ENCODE assay signal across 19 cellular contexts in the genomic region with DNA sequence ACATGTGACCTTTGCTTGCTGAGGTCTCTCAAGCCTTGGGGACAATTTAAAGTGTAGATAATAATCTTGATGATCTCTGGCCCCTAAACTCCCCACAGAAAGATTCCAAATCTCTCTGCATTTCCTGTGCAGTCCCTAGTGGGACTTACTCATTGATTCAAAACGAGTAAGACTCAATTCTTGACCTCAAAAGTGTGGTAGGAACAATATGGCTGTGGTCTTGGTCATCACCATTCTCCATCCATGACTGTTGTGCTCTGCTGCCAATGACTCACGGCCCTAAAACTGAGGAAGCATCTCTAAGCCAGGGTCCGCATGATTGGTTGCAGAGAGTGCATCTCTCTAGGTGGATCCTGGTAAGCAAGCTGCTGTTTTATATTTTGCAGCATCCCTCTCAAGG.
DNase-seq lines count a peak whose midpoint lies in the region; ATAC-seq and TF ChIP-seq lines count a peak whose summit lies in the region.
"Had no signal": no experiment of that assay in that cellular context is flagged by ENCODE, and none has a peak within 500 bp of the region (broad histone marks: within the 10 kb centered on the region; RNA-seq: fewer than 3 reads in every experiment).

No MANE protein-coding gene starts in this region.

- no peaks in the 10 kb centered on the region for H3K36me3 ChIP-seq in GM23248 (ENCODE audit: low read depth)
- no peaks in the 10 kb centered on the region for H3K36me3 ChIP-seq in WERI-Rb-1
- H3K36me3 ChIP-seq: colonic mucosa had no signal

- TF ChIP-seq CTCF in AG10803 (conservative IDR thresholded peaks at IDR 0.05; ENCODE audit: low read length): no peak
- TF ChIP-seq CTCF in WERI-Rb-1 (IDR thresholded peaks at IDR 0.05; ENCODE audit: low read depth, low read length): no peak

- H3K4me2 ChIP-seq in GM23248 (ENCODE audit: unreplicated experiment): peak overlapping the region; percentile 66

- ATAC-seq in GM21717 (IDR thresholded peaks at IDR 0.05; ENCODE audit: unreplicated experiment): no peak
- no peak for ATAC-seq in GM18867 (IDR thresholded peaks at IDR 0.05; ENCODE audit: unreplicated experiment)

- 2 to 3% methylated on average over 3 of the region's 3 CpGs for WGBS in GM23248 (ENCODE audit: low coverage in 1 of 2, low lambda C conversion rate in 2 of 2, missing lambda C conversion rate in 2 of 2), 2 experiments

- peak overlapping the region; percentile 80 for H3K27ac ChIP-seq in GM23248
- no peak overlapping the region for H3K27ac ChIP-seq in WERI-Rb-1
- H3K27ac ChIP-seq: colonic mucosa, RWPE1 had no signal

- DNase-seq in AG10803 (ENCODE audit: low read depth): peak; percentile 89
- DNase-seq in GM23248: peak; percentile 96
- peak; percentile 81 for DNase-seq in T1000 (lab: John Stamatoyannopoulos, UW)
- peak; percentile 57 for DNase-seq in islet precursor cell
- DNase-seq in NCI-H2196 (lab: John Stamatoyannopoulos, UW; ENCODE audit: unreplicated experiment): no peak
- DNase-seq in WERI-Rb-1: no peak
- DNase-seq: activated CD4-positive, alpha-beta T cell treated with anti-CD3 and anti-CD28 coated beads for 48 hours; colonic mucosa; DMS79; mesendoderm; NCI-H2029 treated with DMSO at 0.1 percent for 48 hours; NCI-H748 treated with DMSO at 0.1 percent for 48 hours; occipital lobe; small intestine; stimulated activated naive CD4-positive, alpha-beta T cell; T-helper 1 cell had no signal

- in situ Hi-C loops in GM23248 (cut with MboI): no loop called here

- peak overlapping the region; percentile 19 for H3K9ac ChIP-seq in GM23248

- H3K4me1 ChIP-seq in GM23248 (ENCODE audit: insufficient read depth): peaks cover 32% of the 10 kb centered on the region
- H3K4me1 ChIP-seq: colonic mucosa had no signal

- H3K9me3 ChIP-seq in GM23248 (ENCODE audit: low read depth) (no peaks in the 10 kb centered on the region), WERI-Rb-1 (ENCODE audit: severe bottlenecking) (no peaks in the 10 kb centered on the region)
- H3K9me3 ChIP-seq: colonic mucosa had no signal

- no peaks in the 10 kb centered on the region for H3K9me2 ChIP-seq in GM23248 (ENCODE audit: insufficient read depth)

- H3F3A ChIP-seq in GM23248 (ENCODE audit: insufficient read depth): peaks cover 26% of the 10 kb centered on the region

- no peaks in the 10 kb centered on the region for H4K20me1 ChIP-seq in GM23248 (ENCODE audit: insufficient read depth)

- H3K79me2 ChIP-seq in GM23248 (ENCODE audit: insufficient read depth): no peaks in the 10 kb centered on the region

- H3K27me3 ChIP-seq in GM23248 (replicated peaks; ENCODE audit: insufficient read depth): no peaks in the 10 kb centered on the region
- H3K27me3 ChIP-seq in WERI-Rb-1 (ENCODE audit: insufficient read depth, low read depth, severe bottlenecking): no peaks in the 10 kb centered on the region
- H3K27me3 ChIP-seq: colonic mucosa had no signal

- no peak overlapping the region for H3K4me3 ChIP-seq in AG10803 (ENCODE audit: low read length)
- 0 out of 2 replicates have a peak overlapping the region, but pooled peaks have one; percentile 11 for H3K4me3 ChIP-seq in GM23248
- H3K4me3 ChIP-seq in WERI-Rb-1 (ENCODE audit: low read depth, low read length): no peak overlapping the region
- H3K4me3 ChIP-seq: colonic mucosa had no signal

- H2AFZ ChIP-seq in GM23248: no peak overlapping the region

Comparison
In these comparisons a context has a peak if more than half of its experiments do, and no peak if none do; other contexts are left out.
1. DNase-seq: peak in AG10803 (single experiment), GM23248 (single experiment), T1000 (single experiment) and islet precursor cell (single experiment); none in NCI-H2196 (single experiment) and WERI-Rb-1 (single experiment).